11 cellular contexts compared by ENCODE assay signal in the genomic region with DNA sequence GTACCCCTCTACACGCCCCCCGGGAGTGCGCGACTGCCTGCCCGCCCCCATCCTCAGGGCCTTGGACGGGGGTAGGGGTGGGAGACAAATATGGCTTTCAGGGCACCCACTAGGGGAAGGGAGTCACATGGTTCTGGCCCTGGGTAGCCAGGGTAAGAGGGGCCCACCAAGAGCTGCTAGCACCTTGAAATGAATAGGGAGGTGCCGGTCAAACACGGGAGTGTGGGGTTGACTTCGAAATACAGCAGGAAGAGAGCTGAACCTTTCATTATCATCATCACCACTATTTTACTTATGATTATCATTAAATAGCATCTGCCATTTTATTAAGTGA.
DNase-seq lines count a peak whose midpoint lies in the region; ATAC-seq and TF ChIP-seq lines count a peak whose summit lies in the region.
"Had no signal": no experiment of that assay in that cellular context is flagged by ENCODE, and none has a peak within 500 bp of the region (broad histone marks: within the 10 kb centered on the region; RNA-seq: fewer than 3 reads in every experiment).

No MANE protein-coding gene starts in this region.

- H3K4me1 ChIP-seq in prostate gland (replicated peaks) = no peaks in the 10 kb centered on the region

- H3K9me3 ChIP-seq in prostate gland = no peaks in the 10 kb centered on the region

- H3K4me3 ChIP-seq in AG10803 (ENCODE audit: low read length) (peak overlapping the region; percentile 54; the same call in 1 of the 2 replicates), iPS-11a (ENCODE audit: low read depth, low read length) (peak overlapping the region; percentile 52), prostate gland (peak overlapping the region; percentile 33 to 37)

- no peak for TF ChIP-seq POLR2A in prostate gland (IDR thresholded peaks at IDR 0.05)

- 34% methylated on average over 8 of the region's 9 CpGs for WGBS in prostate gland

- no peaks in the 10 kb centered on the region for H3K27me3 ChIP-seq in prostate gland (replicated peaks; ENCODE audit: insufficient read depth)

- no peak for TF ChIP-seq CTCF in AG10803 (conservative IDR thresholded peaks at IDR 0.05; ENCODE audit: low read length)
- TF ChIP-seq CTCF in prostate gland (IDR thresholded peaks at IDR 0.05) = no peak

- H3K36me3 ChIP-seq in prostate gland = no peaks in the 10 kb centered on the region

- ATAC-seq in GM21529 (IDR thresholded peaks at IDR 0.05; ENCODE audit: unreplicated experiment) = no peak
- no peak for ATAC-seq in HG03571 (IDR thresholded peaks at IDR 0.05; ENCODE audit: unreplicated experiment)
- no peak for ATAC-seq in HG03342 (IDR thresholded peaks at IDR 0.05; ENCODE audit: unreplicated experiment)

- peak overlapping the region; percentile 53 for H3K27ac ChIP-seq in angular gyrus (ENCODE audit: low read depth, low read length)
- no peak overlapping the region for H3K27ac ChIP-seq in prostate gland

- DNase-seq in AG10803 (ENCODE audit: low read depth) (no peak), prostate gland (ENCODE audit: low spot score) (no peak), AML-193 (lab: John Stamatoyannopoulos, UW) (no peak)
- DNase-seq: CD4-positive, CD25-positive, alpha-beta regulatory T cell; naive B cell; NCI-H1105 treated with DMSO at 0.1 percent for 48 hours had no signal

- intact Hi-C loops in prostate gland (cut with DNase I) = no loop called here
